In the genomic region with DNA sequence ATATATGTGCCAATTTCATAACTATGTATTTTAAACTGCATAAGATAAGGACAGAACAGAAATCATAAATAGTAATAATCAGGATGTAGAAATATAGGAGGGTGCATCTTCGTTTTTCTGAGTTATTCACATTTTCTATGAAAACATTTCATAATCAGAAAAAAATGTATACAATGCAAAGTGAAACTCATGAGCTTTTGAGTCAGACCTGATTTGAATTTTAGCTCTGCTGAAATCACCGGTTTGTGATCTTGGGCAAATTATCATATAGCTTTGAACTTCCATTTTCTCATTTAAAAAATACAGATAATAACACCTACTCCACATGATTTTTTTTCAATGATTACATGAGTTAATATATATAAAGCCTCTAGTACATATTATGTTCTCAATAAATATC, we compare ENCODE assay signal across 15 cellular contexts.
"Had no signal": no experiment of that assay in that cellular context is flagged by ENCODE, and none has a peak within 500 bp of the region (broad histone marks: within the 10 kb centered on the region; RNA-seq: fewer than 3 reads in every experiment).

No MANE protein-coding gene starts in this region.

- H3K27me3 Mint-ChIP-seq: activated B cell treated with CpG ODN at 0.5 μM for 24 hours had no signal

- H3K4me1 ChIP-seq: pancreas, spleen, upper lobe of right lung had no signal

- H3K9me3 ChIP-seq: pancreas, spleen, thoracic aorta, upper lobe of right lung had no signal

- H3K27me3 ChIP-seq: pancreas, spleen, upper lobe of right lung had no signal

- H3K27ac ChIP-seq: pancreas, spleen, thoracic aorta, upper lobe of right lung had no signal

- H3K9me3 Mint-ChIP-seq: activated B cell treated with CpG ODN at 0.5 μM for 24 hours; activated naive CD8-positive, alpha-beta T cell treated with anti-CD3 and anti-CD28 coated beads for 36 hours had no signal

- H3K4me3 Mint-ChIP-seq: activated B cell treated with CpG ODN at 0.5 μM for 24 hours; activated naive CD8-positive, alpha-beta T cell treated with anti-CD3 and anti-CD28 coated beads for 36 hours; stimulated activated effector memory CD8-positive, alpha-beta T cell treated with anti-CD3 and anti-CD28 coated beads, Interleukin-12 subunit alpha, Interleukin-12 subunit beta, amount 100 ng/mL, for 72 hours had no signal

- H3K27ac Mint-ChIP-seq: activated B cell treated with CpG ODN at 0.5 μM for 24 hours; activated naive CD8-positive, alpha-beta T cell treated with anti-CD3 and anti-CD28 coated beads for 36 hours; stimulated activated effector memory CD8-positive, alpha-beta T cell treated with anti-CD3 and anti-CD28 coated beads, Interleukin-12 subunit alpha, Interleukin-12 subunit beta, amount 100 ng/mL, for 72 hours had no signal

- H3K36me3 Mint-ChIP-seq: activated naive CD8-positive, alpha-beta T cell treated with anti-CD3 and anti-CD28 coated beads for 36 hours; stimulated activated effector memory CD8-positive, alpha-beta T cell treated with anti-CD3 and anti-CD28 coated beads, Interleukin-12 subunit alpha, Interleukin-12 subunit beta, amount 100 ng/mL, for 72 hours had no signal

- ATAC-seq: esophagus mucosa; pancreas; sciatic nerve; stimulated activated effector memory CD8-positive, alpha-beta T cell treated with anti-CD3 and anti-CD28 coated beads, Interleukin-12 subunit alpha, Interleukin-12 subunit beta, amount 100 ng/mL, for 72 hours; upper lobe of right lung had no signal

- H3K36me3 ChIP-seq: pancreas, spleen, thoracic aorta, upper lobe of right lung had no signal

- DNase-seq: activated B cell treated with CpG ODN at 0.5 μM for 24 hours; activated CD4-positive, alpha-beta T cell treated with anti-CD3 and anti-CD28 coated beads, Interleukin-2, amount 50 U/mL, for 1 hour; activated CD8-positive, alpha-beta memory T cell treated with anti-CD3 and anti-CD28 coated beads for 24 hours; activated gamma-delta T cell treated with Interleukin-2 at 50 U/mL for 16 hours; activated naive CD8-positive, alpha-beta T cell treated with anti-CD3 and anti-CD28 coated beads for 36 hours; anterior cingulate cortex; glutamatergic neuron; pancreas; spleen; stimulated activated CD4-positive, alpha-beta T cell treated with anti-CD3 and anti-CD28 coated beads, Interleukin-1b, Interleukin-23, amount 100 ng/mL, for 48 hours; upper lobe of right lung had no signal

- H3K4me3 ChIP-seq: pancreas, spleen, thoracic aorta, upper lobe of right lung had no signal

- H3K4me1 Mint-ChIP-seq: activated B cell treated with CpG ODN at 0.5 μM for 24 hours; activated naive CD8-positive, alpha-beta T cell treated with anti-CD3 and anti-CD28 coated beads for 36 hours; stimulated activated effector memory CD8-positive, alpha-beta T cell treated with anti-CD3 and anti-CD28 coated beads, Interleukin-12 subunit alpha, Interleukin-12 subunit beta, amount 100 ng/mL, for 72 hours had no signal
